Comparison of ENCODE assay signal across 22 cellular contexts in the genomic region with DNA sequence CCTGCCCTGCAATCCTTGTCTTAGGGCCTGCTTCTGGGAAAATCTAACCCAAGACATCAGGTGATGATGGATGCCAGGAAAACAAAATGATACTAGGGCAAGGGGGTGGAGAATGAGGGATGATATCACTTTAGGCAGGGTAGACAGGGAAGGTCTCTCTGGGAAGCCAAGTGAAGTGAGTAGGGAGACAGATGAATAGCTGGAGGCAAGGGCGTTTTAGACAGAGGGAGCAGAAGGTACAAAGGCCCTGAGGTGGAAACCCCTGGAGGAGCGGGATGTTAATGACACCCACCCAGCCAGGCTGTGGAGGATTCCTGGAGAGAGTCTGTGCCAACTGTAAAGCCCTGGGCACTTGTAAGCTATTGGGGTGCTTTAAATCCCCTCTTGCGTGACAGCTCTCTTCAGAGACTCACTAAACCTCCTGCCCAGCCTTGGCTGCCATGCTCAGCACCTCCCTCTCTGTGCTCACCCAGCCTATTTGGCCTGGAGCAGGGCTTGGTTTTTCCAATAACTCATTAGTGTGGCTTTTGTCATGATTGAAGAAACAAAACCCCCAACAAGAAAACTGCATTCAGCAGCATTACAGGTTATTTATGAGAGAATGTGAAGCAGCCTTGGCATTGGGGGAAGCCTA.
"Had no signal": no experiment of that assay in that cellular context is flagged by ENCODE, and none has a peak within 500 bp of the region (broad histone marks: within the 10 kb centered on the region; RNA-seq: fewer than 3 reads in every experiment).

No MANE protein-coding gene starts in this region.

- DNase-seq: activated CD4-positive, alpha-beta T cell treated with anti-CD3 and anti-CD28 coated beads for 48 hours; activated CD4-positive, alpha-beta T cell treated with anti-CD3 and anti-CD28 coated beads, Interleukin-2, amount 50 U/mL, for 48 hours; activated T-cell treated with anti-CD3 and anti-CD28 coated beads, Interleukin-2, amount 50 U/mL, for 48 hours; central memory CD4-positive, alpha-beta T cell; endodermal cell; foreskin fibroblast; heart right ventricle; left lung; lower lobe of right lung; mesenchymal stem cell; natural killer cell; right lobe of liver; stimulated activated CD4-positive, alpha-beta T cell treated with anti-CD3 and anti-CD28 coated beads, Interleukin-2, amount 100 ng/mL, for 48 hours; stimulated activated naive CD4-positive, alpha-beta T cell treated with Interleukin-2 at 50 U/mL for 16 hours; T-helper 9 cell; uterus had no signal

- H3K27ac ChIP-seq: breast epithelium, heart right ventricle, left lung, lower lobe of right lung, neutrophil, right lobe of liver, thoracic aorta, uterus, VCaP had no signal

- H3K4me1 ChIP-seq: breast epithelium, uterus had no signal

- H3K36me3 ChIP-seq: breast epithelium, heart right ventricle, left lung, lower lobe of right lung, neutrophil, right lobe of liver, thoracic aorta, uterus had no signal

- H3K9me3 ChIP-seq: breast epithelium, heart right ventricle, left lung, lower lobe of right lung, neutrophil, right lobe of liver, thoracic aorta, uterus had no signal

- H3K4me3 ChIP-seq: breast epithelium, heart right ventricle, left lung, lower lobe of right lung, right lobe of liver, thoracic aorta, uterus had no signal

- FAIRE-seq: TTC549 had no signal

- ATAC-seq: esophagus mucosa, heart right ventricle, left lung, lower lobe of right lung, natural killer cell had no signal

- H3K27me3 ChIP-seq: breast epithelium, right lobe of liver, uterus had no signal
